ENCODE assay signal across 1 cellular context in genomic region chr11:413120-414081, GRCh38.
A peak's percentile ranks its signal among the peaks of the same experiment; 100 is the strongest.
TF ChIP-seq lines count a peak whose summit lies in the region.

No MANE protein-coding gene starts in this region.

TF ChIP-seq in K562, 482 proteins besides CTCF, POLR2A, EP300 and RAD21:
- TF ChIP-seq TFAP4 (CRISPR knock-in tag; IDR thresholded peaks at IDR 0.05; ENCODE audit: borderline replicate concordance) (no peak), MTA1 (IDR thresholded peaks at IDR 0.05; ENCODE audit: borderline replicate concordance) (peak; percentile 38; the same call in 1 of the 2 replicates), MAX (CRISPR knock-in tag; IDR thresholded peaks at IDR 0.05) (0 out of 2 replicates have a peak, but pooled peaks have one; percentile 8)
